In the genomic region with DNA sequence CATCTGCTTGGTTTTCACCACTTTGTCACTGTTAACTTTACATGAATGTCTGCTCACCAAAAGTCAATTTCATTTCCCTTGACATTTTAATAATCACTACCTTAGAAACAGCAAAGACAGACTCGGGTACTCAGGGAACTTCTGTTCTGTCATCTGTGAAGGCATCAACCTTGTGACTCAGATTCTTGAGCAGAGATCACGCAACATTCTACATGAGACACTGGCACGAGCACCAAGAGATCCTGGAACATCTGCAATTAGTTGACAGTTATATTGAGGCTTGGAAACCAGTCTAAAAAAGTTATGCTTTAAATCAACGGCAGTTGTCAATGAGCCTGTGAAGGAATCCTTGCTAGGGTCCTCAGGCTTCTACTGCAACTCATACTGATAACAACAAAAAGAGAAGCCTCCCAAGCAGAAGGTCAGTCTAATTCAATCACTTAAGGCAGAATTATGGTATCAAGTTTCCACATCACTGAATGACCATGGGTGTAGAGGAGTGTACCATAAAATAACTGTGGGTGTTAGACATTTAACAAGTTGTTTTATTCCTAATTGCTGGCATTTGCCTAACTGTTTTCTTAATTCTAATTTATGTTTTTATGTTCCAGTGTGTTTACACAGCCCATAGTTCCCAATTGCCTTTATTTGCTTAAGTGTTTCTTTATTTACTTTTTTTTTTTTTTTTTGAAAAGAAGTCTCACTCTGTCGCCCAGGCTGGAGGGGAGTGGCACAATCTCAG, we compare ENCODE assay signal across 1 cellular context.
TF ChIP-seq lines count a peak whose summit lies in the region.

No MANE protein-coding gene starts in this region.

TF ChIP-seq in IMR-90, 13 proteins besides CTCF, POLR2A, EP300 and RAD21:
- TF ChIP-seq, protein P1, sequence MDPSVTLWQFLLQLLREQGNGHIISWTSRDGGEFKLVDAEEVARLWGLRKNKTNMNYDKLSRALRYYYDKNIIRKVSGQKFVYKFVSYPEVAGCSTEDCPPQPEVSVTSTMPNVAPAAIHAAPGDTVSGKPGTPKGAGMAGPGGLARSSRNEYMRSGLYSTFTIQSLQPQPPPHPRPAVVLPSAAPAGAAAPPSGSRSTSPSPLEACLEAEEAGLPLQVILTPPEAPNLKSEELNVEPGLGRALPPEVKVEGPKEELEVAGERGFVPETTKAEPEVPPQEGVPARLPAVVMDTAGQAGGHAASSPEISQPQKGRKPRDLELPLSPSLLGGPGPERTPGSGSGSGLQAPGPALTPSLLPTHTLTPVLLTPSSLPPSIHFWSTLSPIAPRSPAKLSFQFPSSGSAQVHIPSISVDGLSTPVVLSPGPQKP (IDR thresholded peaks at IDR 0.05; ENCODE audit: borderline replicate concordance, low read depth, low read length): no peak
- TF ChIP-seq MAZ (IDR thresholded peaks at IDR 0.05; ENCODE audit: borderline replicate concordance, low read depth, low read length) (no peak), RFX5 (IDR thresholded peaks at IDR 0.05; ENCODE audit: low read depth, low read length) (no peak), SMC3 (IDR thresholded peaks at IDR 0.05; ENCODE audit: low read depth, low read length) (no peak)
